1 cellular context compared by ENCODE assay signal in genomic region chr6:41734666-41735426, GRCh38.
TF ChIP-seq lines count a peak whose summit lies in the region.

No MANE protein-coding gene starts in this region.

TF ChIP-seq in HepG2, 621 proteins besides CTCF, POLR2A, EP300 and RAD21 (continued from another document and continues in another):
- TF ChIP-seq PRDM15 (CRISPR knock-in tag; IDR thresholded peaks at IDR 0.05): peak; percentile 35; the same call in 1 of the 2 replicates
- no peak for TF ChIP-seq MLX (CRISPR knock-in tag; IDR thresholded peaks at IDR 0.05)
- TF ChIP-seq ZNF792 (CRISPR knock-in tag; IDR thresholded peaks at IDR 0.05): no peak
- TF ChIP-seq, protein P1, sequence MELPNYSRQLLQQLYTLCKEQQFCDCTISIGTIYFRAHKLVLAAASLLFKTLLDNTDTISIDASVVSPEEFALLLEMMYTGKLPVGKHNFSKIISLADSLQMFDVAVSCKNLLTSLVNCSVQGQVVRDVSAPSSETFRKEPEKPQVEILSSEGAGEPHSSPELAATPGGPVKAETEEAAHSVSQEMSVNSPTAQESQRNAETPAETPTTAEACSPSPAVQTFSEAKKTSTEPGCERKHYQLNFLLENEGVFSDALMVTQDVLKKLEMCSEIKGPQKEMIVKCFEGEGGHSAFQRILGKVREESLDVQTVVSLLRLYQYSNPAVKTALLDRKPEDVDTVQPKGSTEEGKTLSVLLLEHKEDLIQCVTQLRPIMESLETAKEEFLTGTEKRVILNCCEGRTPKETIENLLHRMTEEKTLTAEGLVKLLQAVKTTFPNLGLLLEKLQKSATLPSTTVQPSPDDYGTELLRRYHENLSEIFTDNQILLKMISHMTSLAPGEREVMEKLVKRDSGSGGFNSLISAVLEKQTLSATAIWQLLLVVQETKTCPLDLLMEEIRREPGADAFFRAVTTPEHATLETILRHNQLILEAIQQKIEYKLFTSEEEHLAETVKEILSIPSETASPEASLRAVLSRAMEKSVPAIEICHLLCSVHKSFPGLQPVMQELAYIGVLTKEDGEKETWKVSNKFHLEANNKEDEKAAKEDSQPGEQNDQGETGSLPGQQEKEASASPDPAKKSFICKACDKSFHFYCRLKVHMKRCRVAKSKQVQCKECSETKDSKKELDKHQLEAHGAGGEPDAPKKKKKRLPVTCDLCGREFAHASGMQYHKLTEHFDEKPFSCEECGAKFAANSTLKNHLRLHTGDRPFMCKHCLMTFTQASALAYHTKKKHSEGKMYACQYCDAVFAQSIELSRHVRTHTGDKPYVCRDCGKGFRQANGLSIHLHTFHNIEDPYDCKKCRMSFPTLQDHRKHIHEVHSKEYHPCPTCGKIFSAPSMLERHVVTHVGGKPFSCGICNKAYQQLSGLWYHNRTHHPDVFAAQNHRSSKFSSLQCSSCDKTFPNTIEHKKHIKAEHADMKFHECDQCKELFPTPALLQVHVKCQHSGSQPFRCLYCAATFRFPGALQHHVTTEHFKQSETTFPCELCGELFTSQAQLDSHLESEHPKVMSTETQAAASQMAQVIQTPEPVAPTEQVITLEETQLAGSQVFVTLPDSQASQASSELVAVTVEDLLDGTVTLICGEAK (IDR thresholded peaks at IDR 0.05): no peak
- TF ChIP-seq, protein P1 (CRISPR knock-in tag; IDR thresholded peaks at IDR 0.05): no peak
- no peak for TF ChIP-seq KLF12 (CRISPR knock-in tag; IDR thresholded peaks at IDR 0.05; ENCODE audit: borderline replicate concordance)
- no peak for TF ChIP-seq HDAC2 (CRISPR knock-in tag; IDR thresholded peaks at IDR 0.05)
- no peak for TF ChIP-seq XRCC5 (optimal IDR thresholded peaks at IDR 0.05; ENCODE audit: low read length)
- TF ChIP-seq CCDC6 (CRISPR knock-in tag; IDR thresholded peaks at IDR 0.05): peak; percentile 78; the same call in 1 of the 2 replicates
- TF ChIP-seq NCOA2 (CRISPR knock-in tag; IDR thresholded peaks at IDR 0.05): no peak
- no peak for TF ChIP-seq MAFF (IDR thresholded peaks at IDR 0.05; ENCODE audit: low read depth, low read length)
- no peak for TF ChIP-seq ZNF556 (CRISPR knock-in tag; IDR thresholded peaks at IDR 0.05; ENCODE audit: borderline replicate concordance)
- no peak for TF ChIP-seq ZNF704 (CRISPR knock-in tag; IDR thresholded peaks at IDR 0.05; ENCODE audit: borderline replicate concordance)
- TF ChIP-seq SYNCRIP (IDR thresholded peaks at IDR 0.05; ENCODE audit: insufficient read depth, low read depth, low read length): no peak
- TF ChIP-seq E2F1 (CRISPR knock-in tag; IDR thresholded peaks at IDR 0.05): no peak
- no peak for TF ChIP-seq DRAP1 (CRISPR knock-in tag; IDR thresholded peaks at IDR 0.05)
- no peak for TF ChIP-seq ZNF33B (CRISPR knock-in tag; IDR thresholded peaks at IDR 0.05)
- TF ChIP-seq ATM (IDR thresholded peaks at IDR 0.05; ENCODE audit: borderline replicate concordance): no peak
- peak; percentile 72; the same call in 1 of the 2 replicates for TF ChIP-seq ZNF232 (CRISPR knock-in tag; IDR thresholded peaks at IDR 0.05; ENCODE audit: borderline replicate concordance)
- no peak for TF ChIP-seq PLRG1 (conservative IDR thresholded peaks at IDR 0.05)
- TF ChIP-seq RORA (CRISPR knock-in tag; IDR thresholded peaks at IDR 0.05): no peak
- peak; percentile 36 for TF ChIP-seq GABPB1 (CRISPR knock-in tag; IDR thresholded peaks at IDR 0.05)
- no peak for TF ChIP-seq ZBTB37 (CRISPR knock-in tag; IDR thresholded peaks at IDR 0.05)
- TF ChIP-seq THAP9 (CRISPR knock-in tag; IDR thresholded peaks at IDR 0.05; ENCODE audit: borderline replicate concordance): no peak
- no peak for TF ChIP-seq ZFP36L2 (CRISPR knock-in tag; IDR thresholded peaks at IDR 0.05)
- TF ChIP-seq PCBP2 (optimal IDR thresholded peaks at IDR 0.05; ENCODE audit: low read depth, low read length, poor library complexity, severe bottlenecking): no peak
- TF ChIP-seq, protein P2, sequence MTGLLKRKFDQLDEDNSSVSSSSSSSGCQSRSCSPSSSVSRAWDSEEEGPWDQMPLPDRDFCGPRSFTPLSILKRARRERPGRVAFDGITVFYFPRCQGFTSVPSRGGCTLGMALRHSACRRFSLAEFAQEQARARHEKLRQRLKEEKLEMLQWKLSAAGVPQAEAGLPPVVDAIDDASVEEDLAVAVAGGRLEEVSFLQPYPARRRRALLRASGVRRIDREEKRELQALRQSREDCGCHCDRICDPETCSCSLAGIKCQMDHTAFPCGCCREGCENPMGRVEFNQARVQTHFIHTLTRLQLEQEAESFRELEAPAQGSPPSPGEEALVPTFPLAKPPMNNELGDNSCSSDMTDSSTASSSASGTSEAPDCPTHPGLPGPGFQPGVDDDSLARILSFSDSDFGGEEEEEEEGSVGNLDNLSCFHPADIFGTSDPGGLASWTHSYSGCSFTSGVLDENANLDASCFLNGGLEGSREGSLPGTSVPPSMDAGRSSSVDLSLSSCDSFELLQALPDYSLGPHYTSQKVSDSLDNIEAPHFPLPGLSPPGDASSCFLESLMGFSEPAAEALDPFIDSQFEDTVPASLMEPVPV (CRISPR knock-in tag; IDR thresholded peaks at IDR 0.05): no peak
- no peak for TF ChIP-seq ZNF263 (CRISPR knock-in tag; IDR thresholded peaks at IDR 0.05)
- TF ChIP-seq CENPBD1 (CRISPR knock-in tag; IDR thresholded peaks at IDR 0.05; ENCODE audit: borderline replicate concordance, low read depth): no peak
- no peak for TF ChIP-seq ZNF703 (CRISPR knock-in tag; IDR thresholded peaks at IDR 0.05; ENCODE audit: borderline replicate concordance)
- no peak for TF ChIP-seq SP1 (IDR thresholded peaks at IDR 0.05)
- peak; percentile 60; the same call in 1 of the 2 replicates for TF ChIP-seq SP1 (CRISPR knock-in tag; IDR thresholded peaks at IDR 0.05)
- TF ChIP-seq NFIC (IDR thresholded peaks at IDR 0.05; ENCODE audit: low read length): no peak; the same call in 1 of the 2 replicates
- no peak for TF ChIP-seq ATAD3A (CRISPR knock-in tag; IDR thresholded peaks at IDR 0.05)
- TF ChIP-seq, protein P3, sequence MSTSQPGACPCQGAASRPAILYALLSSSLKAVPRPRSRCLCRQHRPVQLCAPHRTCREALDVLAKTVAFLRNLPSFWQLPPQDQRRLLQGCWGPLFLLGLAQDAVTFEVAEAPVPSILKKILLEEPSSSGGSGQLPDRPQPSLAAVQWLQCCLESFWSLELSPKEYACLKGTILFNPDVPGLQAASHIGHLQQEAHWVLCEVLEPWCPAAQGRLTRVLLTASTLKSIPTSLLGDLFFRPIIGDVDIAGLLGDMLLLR (CRISPR knock-in tag; IDR thresholded peaks at IDR 0.05): no peak
